Comparison of ENCODE assay signal across 24 cellular contexts in genomic region chr9:132295181-132295580, GRCh38. TPM values are rescaled to one million over a fixed set of nuclear protein-coding genes. Genes with fewer than 3 reads are reported as not detected.
DNase-seq lines count a peak whose midpoint lies in the region; ATAC-seq and TF ChIP-seq lines count a peak whose summit lies in the region.
"Had no signal": no experiment of that assay in that cellular context is flagged by ENCODE, and none has a peak within 500 bp of the region (broad histone marks: within the 10 kb centered on the region; RNA-seq: fewer than 3 reads in every experiment).

No MANE protein-coding gene starts in this region.

- no peaks in the 10 kb centered on the region for H4K20me1 ChIP-seq in mammary epithelial cell (ENCODE audit: insufficient read depth, low read length)

- H3K4me3 Mint-ChIP-seq in MCF 10A (ENCODE audit: unreplicated experiment) (no peak overlapping the region), WTC11 (no peak overlapping the region), immature natural killer cell (no peak overlapping the region)
- no peak overlapping the region for H3K4me3 Mint-ChIP-seq in stimulated activated memory B cell treated with anti-CD40 and anti-IgM and Interleukin-4, amounts not matched to agents 10 μg/mL and 1 μg/mL and 100 μg/mL, for 72 hours

- intact Hi-C loops in MCF 10A (cut with micrococcal nuclease) (no loop called here), mammary epithelial cell (cut with micrococcal nuclease) (no loop called here)

- 100% methylated on average over 2 of the region's 2 CpGs for WGBS in mammary epithelial cell (ENCODE audit: low coverage, missing lambda C conversion rate)
- 73 to 90% methylated on average over 2 of the region's 2 CpGs for WGBS in tibial nerve, 2 donors

- in situ Hi-C loops in mammary epithelial cell (cut with MboI; ENCODE audit: low sequenced_read_pairs in 2 of 2) = no loop called here

- dilution Hi-C loops in mammary epithelial cell (cut with HindIII; ENCODE audit: low sequenced_read_pairs) = loop anchor here (5.0 kb wide), 1 partner anchor 52 kb away; no protein-coding TSS in a partner anchor

- POLR2A ChIA-PET in MCF 10A (lab: Yijun Ruan, JAX) = interaction anchor here (1.2 kb wide), 1 partner anchor 55 kb away, joined by 3 read pairs; no protein-coding TSS in a partner anchor
- POLR2A ChIA-PET in WTC11 (lab: Charles Lee) = no interaction called here

- H3K27me3 ChIP-seq in mammary epithelial cell (ENCODE audit: insufficient read depth, low read length) (no peaks in the 10 kb centered on the region), tibial nerve (no peaks in the 10 kb centered on the region)
- H3K27me3 ChIP-seq: gastroesophageal sphincter, transverse colon had no signal

- H2AFZ ChIP-seq in mammary epithelial cell (ENCODE audit: low read depth, low read length) = no peak overlapping the region

- H3K27ac ChIP-seq in mammary epithelial cell (ENCODE audit: insufficient read depth, low read depth, low read length) = no peak overlapping the region
- no peak overlapping the region for H3K27ac ChIP-seq in tibial nerve
- H3K27ac ChIP-seq: gastroesophageal sphincter, transverse colon, WERI-Rb-1 had no signal

- H3K36me3 ChIP-seq in mammary epithelial cell (ENCODE audit: insufficient read depth, low read length) (peaks cover 56% of the 10 kb centered on the region), tibial nerve (peaks cover 7 to 94% (median 29%) of the 10 kb centered on the region in 3 donors)

- no peak for TF ChIP-seq EP300 in tibial nerve (IDR thresholded peaks at IDR 0.05)

- H3K9me3 Mint-ChIP-seq in MCF 10A (ENCODE audit: unreplicated experiment) (no peaks in the 10 kb centered on the region), WTC11 (no peaks in the 10 kb centered on the region), immature natural killer cell (no peaks in the 10 kb centered on the region)
- no peaks in the 10 kb centered on the region for H3K9me3 Mint-ChIP-seq in stimulated activated memory B cell treated with anti-CD40 and anti-IgM and Interleukin-4, amounts not matched to agents 10 μg/mL and 1 μg/mL and 100 μg/mL, for 72 hours

- H3K4me1 Mint-ChIP-seq in MCF 10A (ENCODE audit: insufficient read depth, unreplicated experiment) (no peaks in the 10 kb centered on the region), WTC11 (peaks cover 18% of the 10 kb centered on the region), immature natural killer cell (peaks cover 16 to 40% of the 10 kb centered on the region in 2 donors)
- H3K4me1 Mint-ChIP-seq in stimulated activated memory B cell treated with anti-CD40 and anti-IgM and Interleukin-4, amounts not matched to agents 10 μg/mL and 1 μg/mL and 100 μg/mL, for 72 hours = peaks cover 14% of the 10 kb centered on the region

- no peaks in the 10 kb centered on the region for H3K27me3 Mint-ChIP-seq in MCF 10A (ENCODE audit: insufficient read depth, unreplicated experiment)
- H3K27me3 Mint-ChIP-seq in WTC11 (ENCODE audit: low read depth) = no peaks in the 10 kb centered on the region
- peaks cover 0 to 2% (median 0%) of the 10 kb centered on the region in 3 donors for H3K27me3 Mint-ChIP-seq in immature natural killer cell (ENCODE audit: low read depth in 3 of 3)
- H3K27me3 Mint-ChIP-seq in stimulated activated memory B cell treated with anti-CD40 and anti-IgM and Interleukin-4, amounts not matched to agents 10 μg/mL and 1 μg/mL and 100 μg/mL, for 72 hours = no peaks in the 10 kb centered on the region

- H3K9me3 ChIP-seq in mammary epithelial cell (replicated peaks; ENCODE audit: insufficient read depth, low read length) (no peaks in the 10 kb centered on the region), tibial nerve (no peaks in the 10 kb centered on the region)
- H3K9me3 ChIP-seq: gastroesophageal sphincter, transverse colon had no signal

- peaks cover 11% of the 10 kb centered on the region for H3K79me2 ChIP-seq in mammary epithelial cell (ENCODE audit: insufficient read depth, low read length)

- no peak for TF ChIP-seq CTCF in MCF 10A (IDR thresholded peaks at IDR 0.05; ENCODE audit: unreplicated experiment)
- TF ChIP-seq CTCF in mammary epithelial cell (conservative IDR thresholded peaks at IDR 0.05 in 1 of 2, IDR thresholded peaks at IDR 0.05 in 1 of 2; ENCODE audit: extremely low read depth in 1 of 2, insufficient read depth in 1 of 2, low read depth in 1 of 2, low read length in 2 of 2) = no peak
- TF ChIP-seq CTCF in WTC11 (IDR thresholded peaks at IDR 0.05) = no peak
- no peak for TF ChIP-seq CTCF in tibial nerve (IDR thresholded peaks at IDR 0.05)

- BruUV-seq in MCF 10A (replicated peaks; lab: Mats Ljungman, UMichigan) (no TSS peak), mammary epithelial cell (replicated peaks; lab: Mats Ljungman, UMichigan) (no TSS peak)

- H3K4me3 ChIP-seq in mammary epithelial cell (replicated peaks in 1 of 3; ENCODE audit: insufficient read depth in 1 of 3, low read depth in 2 of 3, low read length in 3 of 3) = no peak overlapping the region
- H3K4me3 ChIP-seq in tibial nerve = no peak overlapping the region
- H3K4me3 ChIP-seq: gastroesophageal sphincter, GM12878, lung, transverse colon had no signal

- CTCF ChIA-PET in MCF 10A (lab: Yijun Ruan, JAX) = no interaction called here
- CTCF ChIA-PET in mammary epithelial cell (lab: Charles Lee; ENCODE audit: low non-redundant PET) = no interaction called here
- CTCF ChIA-PET in WTC11 (lab: Charles Lee) = interaction anchor here (1.6 kb wide), 1 partner anchor 36 kb away, joined by 6 read pairs; no protein-coding TSS in a partner anchor

- no peak overlapping the region for H3K9ac ChIP-seq in mammary epithelial cell (ENCODE audit: insufficient read depth, low read length)

- TF ChIP-seq POLR2A in tibial nerve (IDR thresholded peaks at IDR 0.05) = no peak

- H3K4me2 ChIP-seq in mammary epithelial cell (ENCODE audit: insufficient read depth, low read depth, low read length) = no peak overlapping the region

- H3K27ac Mint-ChIP-seq in MCF 10A (ENCODE audit: low read depth, unreplicated experiment) (peak overlapping the region; percentile 49), WTC11 (peak overlapping the region; percentile 54), immature natural killer cell (peak overlapping the region; percentile 16 to 61 (median 46))
- H3K27ac Mint-ChIP-seq in stimulated activated memory B cell treated with anti-CD40 and anti-IgM and Interleukin-4, amounts not matched to agents 10 μg/mL and 1 μg/mL and 100 μg/mL, for 72 hours = peak overlapping the region; percentile 36

- no peaks in the 10 kb centered on the region for H3K4me1 ChIP-seq in mammary epithelial cell (ENCODE audit: insufficient read depth, low read length)
- H3K4me1 ChIP-seq in tibial nerve = no peaks in the 10 kb centered on the region
- H3K4me1 ChIP-seq: gastroesophageal sphincter, transverse colon had no signal

- DNase-seq in MCF 10A (ENCODE audit: unreplicated experiment) = no peak
- DNase-seq in mammary epithelial cell = no peak
- DNase-seq in WTC11 (ENCODE audit: low spot score) = no peak
- no peak for DNase-seq in immature natural killer cell
- no peak for DNase-seq in RPMI8226
- DNase-seq in HT-29 (ENCODE audit: low spot score) = no peak
- DNase-seq in tibial nerve (ENCODE audit: low spot score in 2 of 2) = no peak
- DNase-seq: activated gamma-delta T cell; cerebellar nuclear complex; DMS79; kidney; NCI-H1048; NCI-H1930; NCI-H226; PC-3; posterior cingulate gyrus; SIG-M5; stimulated activated naive CD4-positive, alpha-beta T cell treated with Interleukin-2 at 50 U/mL for 16 hours; transverse colon; WERI-Rb-1 had no signal

- no peak for ATAC-seq in WTC11
- no peak for ATAC-seq in stimulated activated memory B cell treated with anti-CD40 and anti-IgM and Interleukin-4, amounts not matched to agents 10 μg/mL and 1 μg/mL and 100 μg/mL, for 72 hours
- ATAC-seq: gastroesophageal sphincter, GM12878, PC-3 had no signal

- peaks cover 99% of the 10 kb centered on the region for H3K36me3 Mint-ChIP-seq in MCF 10A (ENCODE audit: insufficient read depth, unreplicated experiment)
- H3K36me3 Mint-ChIP-seq in WTC11 = peaks cover 56% of the 10 kb centered on the region
- peaks cover 15 to 50% (median 30%) of the 10 kb centered on the region in 3 donors for H3K36me3 Mint-ChIP-seq in immature natural killer cell
- peaks cover 50% of the 10 kb centered on the region for H3K36me3 Mint-ChIP-seq in stimulated activated memory B cell treated with anti-CD40 and anti-IgM and Interleukin-4, amounts not matched to agents 10 μg/mL and 1 μg/mL and 100 μg/mL, for 72 hours

TF ChIP-seq in WTC11, 78 proteins besides CTCF, POLR2A, EP300 and RAD21 (continues in another document):
- TF ChIP-seq SMAD3 (CRISPR knock-in tag; IDR thresholded peaks at IDR 0.05; ENCODE audit: borderline replicate concordance) (no peak), USF1 (CRISPR knock-in tag; IDR thresholded peaks at IDR 0.05) (no peak), NR1H2 (CRISPR knock-in tag; IDR thresholded peaks at IDR 0.05) (no peak)

RNA-seq across cellular contexts. Expression of gene SETX, which starts 59.6 kb away (rescaled TPM):
- total RNA-seq in MCF 10A (2022) (41.1 and 44.6 TPM in 2 replicates), mammary epithelial cell (10 to 100 TPM; 37.3 to 70.3 TPM), WTC11 (2021) (26.0 to 30.1 TPM (median 26.7 TPM) in 3 replicates), tibial nerve (10 to 100 TPM; 64.0 to 73.9 (median 65.1) TPM)
- polyA plus RNA-seq in mammary epithelial cell (14.7 TPM), immature natural killer cell (10 to 100 TPM; 22.9 to 55.9 (median 27.6) TPM)
- 45.9 TPM for polyA minus RNA-seq in mammary epithelial cell
- 22.6 and 24.0 TPM in 2 replicates for total RNA-seq in HT-29 (2014; rRNA removed; shearing (Covaris generic))
